In the genomic region with DNA sequence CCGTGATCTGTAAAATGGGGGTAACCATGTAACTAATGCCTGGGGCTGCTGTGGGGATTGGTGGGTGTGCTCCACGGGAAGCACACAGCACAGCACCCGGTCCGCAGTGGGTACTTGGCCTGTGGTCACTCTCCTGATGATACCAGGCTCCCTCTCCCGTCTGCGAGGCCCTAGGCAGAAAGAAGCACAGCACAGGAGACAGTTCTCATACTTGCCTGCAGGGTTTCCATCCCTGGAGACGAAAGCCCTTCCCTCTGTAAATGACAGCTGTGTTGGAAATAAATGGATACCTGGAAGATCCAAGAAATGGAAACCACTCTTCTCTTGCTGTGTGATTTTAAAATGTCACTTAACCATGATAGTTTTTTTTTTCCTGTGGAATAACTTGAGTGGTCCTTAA, we compare ENCODE assay signal across 1 cellular context.
TF ChIP-seq lines count a peak whose summit lies in the region.

No MANE protein-coding gene starts in this region.

TF ChIP-seq in HepG2, 621 proteins besides CTCF, POLR2A, EP300 and RAD21:
- TF ChIP-seq TBX3 (IDR thresholded peaks at IDR 0.05; ENCODE audit: borderline replicate concordance) = no peak
- TF ChIP-seq ZNF768 (CRISPR knock-in tag; IDR thresholded peaks at IDR 0.05) = peak; percentile 35; the same call in 1 of the 2 replicates
- no peak for TF ChIP-seq ZNF101 (CRISPR knock-in tag; IDR thresholded peaks at IDR 0.05; ENCODE audit: borderline replicate concordance, low read depth)
